ENCODE assay signal across 8 cellular contexts in genomic region chr4:46844325-46844917, GRCh38.
DNase-seq lines count a peak whose midpoint lies in the region; ATAC-seq and TF ChIP-seq lines count a peak whose summit lies in the region.

No MANE protein-coding gene starts in this region.

- H3K4me1 Mint-ChIP-seq in activated CD4-positive, alpha-beta memory T cell treated with anti-CD3 and anti-CD28 coated beads for 36 hours (ENCODE audit: low read depth): no peaks in the 10 kb centered on the region

- H3K4me3 Mint-ChIP-seq in activated CD4-positive, alpha-beta memory T cell treated with anti-CD3 and anti-CD28 coated beads for 36 hours: no peak overlapping the region

- H3K27me3 Mint-ChIP-seq in activated CD4-positive, alpha-beta memory T cell treated with anti-CD3 and anti-CD28 coated beads for 36 hours: no peaks in the 10 kb centered on the region

- intact Hi-C loops in activated CD4-positive, alpha-beta memory T cell treated with anti-CD3 and anti-CD28 coated beads for 36 hours (cut with micrococcal nuclease): loop anchor here (1.0 kb wide), 1 partner anchor 188 kb away; no protein-coding TSS in a partner anchor
- intact Hi-C loops in psoas muscle (cut with DNase I): no loop called here

- CTCF ChIA-PET in activated CD4-positive, alpha-beta memory T cell treated with anti-CD3 and anti-CD28 coated beads for 36 hours (lab: Charles Lee): interaction anchor here (0.6 to 4.3 kb wide), 10 partner anchors 9 to 1206 kb away, joined by 3 to 31 read pairs (median 4); no protein-coding TSS in a partner anchor

- H3K27me3 ChIP-seq in psoas muscle (ENCODE audit: insufficient read depth in 3 of 3, low read length in 2 of 3): no peaks in the 10 kb centered on the region

- H3K36me3 ChIP-seq in psoas muscle (ENCODE audit: insufficient read depth in 1 of 2, low read depth in 1 of 2): no peaks in the 10 kb centered on the region

- H3K27ac Mint-ChIP-seq in activated CD4-positive, alpha-beta memory T cell treated with anti-CD3 and anti-CD28 coated beads for 36 hours: no peak overlapping the region

- 8 to 12% (median 9%) methylated on average over 8 of the region's 8 CpGs for WGBS in psoas muscle, 3 donors

- H3K4me3 ChIP-seq in fibroblast of pulmonary artery (replicated peaks; ENCODE audit: low read depth, low read length): no peak overlapping the region
- no peak overlapping the region for H3K4me3 ChIP-seq in psoas muscle

- H3K9me3 Mint-ChIP-seq in activated CD4-positive, alpha-beta memory T cell treated with anti-CD3 and anti-CD28 coated beads for 36 hours: no peaks in the 10 kb centered on the region

- POLR2A ChIA-PET in activated CD4-positive, alpha-beta memory T cell treated with anti-CD3 and anti-CD28 coated beads for 36 hours (lab: Charles Lee): no interaction called here

- no peaks in the 10 kb centered on the region for H3K9me3 ChIP-seq in psoas muscle

- DNase-seq in activated CD4-positive, CD25-positive, alpha-beta regulatory T cell treated with anti-CD3 and anti-CD28 coated beads, Interleukin-2, amount 50 U/mL, for 72 hours: peak; percentile 39
- DNase-seq in NCI-H460 (ENCODE audit: extremely low read depth, low read depth) (peak; percentile 40), fibroblast of pulmonary artery (ENCODE audit: low read depth) (peak; percentile 77), psoas muscle (no peak)
- peak; percentile 37 for DNase-seq in activated CD4-positive, alpha-beta memory T cell treated with anti-CD3 and anti-CD28 coated beads for 36 hours

- no peak overlapping the region for H3K27ac ChIP-seq in psoas muscle

- no peaks in the 10 kb centered on the region for H3K36me3 Mint-ChIP-seq in activated CD4-positive, alpha-beta memory T cell treated with anti-CD3 and anti-CD28 coated beads for 36 hours

- TF ChIP-seq CTCF in fibroblast of pulmonary artery (IDR thresholded peaks at IDR 0.05; ENCODE audit: low read length, missing control alignments): peak; percentile 71
- TF ChIP-seq CTCF in psoas muscle (IDR thresholded peaks at IDR 0.05): peak; percentile 31

- no peaks in the 10 kb centered on the region for H3K4me1 ChIP-seq in psoas muscle

- no peak for ATAC-seq in activated CD4-positive, CD25-positive, alpha-beta regulatory T cell treated with anti-CD3 and anti-CD28 coated beads, Interleukin-2, amount 50 U/mL, for 24 hours
- ATAC-seq in HG02759 (IDR thresholded peaks at IDR 0.05; ENCODE audit: unreplicated experiment) (peak; percentile 80), psoas muscle (no peak), HG03520 (IDR thresholded peaks at IDR 0.05; ENCODE audit: unreplicated experiment) (no peak)

Comparison
In these comparisons a context has a peak if more than half of its experiments do, and no peak if none do; other contexts are left out.
1. DNase-seq: peak in activated CD4-positive, CD25-positive, alpha-beta regulatory T cell treated with anti-CD3 and anti-CD28 coated beads, Interleukin-2, amount 50 U/mL, for 72 hours (single experiment), NCI-H460 (single experiment), activated CD4-positive, alpha-beta memory T cell treated with anti-CD3 and anti-CD28 coated beads for 36 hours (single experiment) and fibroblast of pulmonary artery (single experiment); none in psoas muscle (0 of 2).